32 cellular contexts compared by ENCODE assay signal in genomic region chr22:48523091-48523490, GRCh38.
"Had no signal": no experiment of that assay in that cellular context is flagged by ENCODE, and none has a peak within 500 bp of the region (broad histone marks: within the 10 kb centered on the region; RNA-seq: fewer than 3 reads in every experiment).

No MANE protein-coding gene starts in this region.

- H3K4me1 ChIP-seq: adrenal gland had no signal

- H3K4me3 ChIP-seq: adrenal gland, cardiac muscle cell had no signal

- H3K27me3 ChIP-seq: adrenal gland, cardiac muscle cell had no signal

- FAIRE-seq: astrocyte, bronchial epithelial cell, TTC549 had no signal

- H3K27ac ChIP-seq: adrenal gland, cardiac muscle cell, VCaP had no signal

- H3K36me3 ChIP-seq: adrenal gland, cardiac muscle cell had no signal

- H3K9me3 ChIP-seq: adrenal gland had no signal

- DNase-seq: activated B cell treated with CpG ODN at 0.5 μM for 24 hours; activated CD4-positive, alpha-beta memory T cell treated with anti-CD3 and anti-CD28 coated beads for 36 hours; activated CD4-positive, alpha-beta T cell treated with anti-CD3 and anti-CD28 coated beads for 4 hours; activated CD4-positive, alpha-beta T cell treated with anti-CD3 and anti-CD28 coated beads, Interleukin-2, amount 10 ng/mL, durations not matched to agents 24 days and 14 days; activated CD4-positive, alpha-beta T cell treated with anti-CD3 and anti-CD28 coated beads, Interleukin-2, amount 50 U/mL, for 1 hour; activated CD4-positive, alpha-beta T cell treated with anti-CD3 and anti-CD28 coated beads, Interleukin-2, amount 50 U/mL, for 4 hours; activated CD4-positive, CD25-positive, alpha-beta regulatory T cell treated with anti-CD3 and anti-CD28 coated beads, Interleukin-2, amount 50 U/mL, for 72 hours; activated CD8-positive, alpha-beta memory T cell treated with anti-CD3 and anti-CD28 coated beads, Interleukin-2, amount 50 U/mL, for 4 hours; activated CD8-positive, alpha-beta T cell treated with anti-CD3 and anti-CD28 coated beads for 36 hours; activated effector memory CD4-positive, alpha-beta T cell treated with anti-CD3 and anti-CD28 coated beads, Interleukin-2, amount 50 U/mL, for 16 hours; activated gamma-delta T cell treated with Interleukin-2 at 50 U/mL for 16 hours; activated naive CD4-positive, alpha-beta T cell; activated naive CD4-positive, alpha-beta T cell treated with anti-CD3 and anti-CD28 coated beads for 36 hours; activated naive CD4-positive, alpha-beta T cell treated with anti-CD3 and anti-CD28 coated beads, Interleukin-2, amount 50 U/mL, for 16 hours; activated naive CD8-positive, alpha-beta T cell treated with anti-CD3 and anti-CD28 coated beads for 36 hours; activated T-cell treated with anti-CD3 and anti-CD28 coated beads for 4 hours; activated T-cell treated with anti-CD3 and anti-CD28 coated beads, Interleukin-2, amount 50 U/mL, for 1 hour; activated T-cell treated with anti-CD3 and anti-CD28 coated beads, Interleukin-2, amount 50 U/mL, for 4 hours; activated T-cell treated with anti-CD3 and anti-CD28 coated beads, Interleukin-2, amount 50 U/mL, for 72 hours; adrenal gland; amniotic stem cell; aorta; caudate nucleus; cerebellar nuclear complex; T-helper 1 cell; T-helper 2 cell; T-helper 9 cell had no signal
